1 cellular context compared by ENCODE assay signal in genomic region chr11:124069429-124070401, GRCh38.
TF ChIP-seq lines count a peak whose summit lies in the region.

No MANE protein-coding gene starts in this region.

TF ChIP-seq in GM23338, 12 proteins besides CTCF, POLR2A, EP300 and RAD21 (continued from another document):
- no peak for TF ChIP-seq ZNF331 (CRISPR knock-in tag; IDR thresholded peaks at IDR 0.05; ENCODE audit: low read depth)
- TF ChIP-seq STAT1 (IDR thresholded peaks at IDR 0.05; ENCODE audit: unreplicated experiment): no peak
- no peak for TF ChIP-seq ZNF114 (CRISPR knock-in tag; IDR thresholded peaks at IDR 0.05)
- no peak for TF ChIP-seq JUNB (IDR thresholded peaks at IDR 0.05; ENCODE audit: unreplicated experiment)
- no peak for TF ChIP-seq EZH2 (IDR thresholded peaks at IDR 0.05; ENCODE audit: low read depth, unreplicated experiment)
- no peak for TF ChIP-seq CREB1 (CRISPR knock-in tag; IDR thresholded peaks at IDR 0.05; ENCODE audit: low read depth)
- no peak for TF ChIP-seq ETS1 (IDR thresholded peaks at IDR 0.05)
- TF ChIP-seq, protein P1, sequence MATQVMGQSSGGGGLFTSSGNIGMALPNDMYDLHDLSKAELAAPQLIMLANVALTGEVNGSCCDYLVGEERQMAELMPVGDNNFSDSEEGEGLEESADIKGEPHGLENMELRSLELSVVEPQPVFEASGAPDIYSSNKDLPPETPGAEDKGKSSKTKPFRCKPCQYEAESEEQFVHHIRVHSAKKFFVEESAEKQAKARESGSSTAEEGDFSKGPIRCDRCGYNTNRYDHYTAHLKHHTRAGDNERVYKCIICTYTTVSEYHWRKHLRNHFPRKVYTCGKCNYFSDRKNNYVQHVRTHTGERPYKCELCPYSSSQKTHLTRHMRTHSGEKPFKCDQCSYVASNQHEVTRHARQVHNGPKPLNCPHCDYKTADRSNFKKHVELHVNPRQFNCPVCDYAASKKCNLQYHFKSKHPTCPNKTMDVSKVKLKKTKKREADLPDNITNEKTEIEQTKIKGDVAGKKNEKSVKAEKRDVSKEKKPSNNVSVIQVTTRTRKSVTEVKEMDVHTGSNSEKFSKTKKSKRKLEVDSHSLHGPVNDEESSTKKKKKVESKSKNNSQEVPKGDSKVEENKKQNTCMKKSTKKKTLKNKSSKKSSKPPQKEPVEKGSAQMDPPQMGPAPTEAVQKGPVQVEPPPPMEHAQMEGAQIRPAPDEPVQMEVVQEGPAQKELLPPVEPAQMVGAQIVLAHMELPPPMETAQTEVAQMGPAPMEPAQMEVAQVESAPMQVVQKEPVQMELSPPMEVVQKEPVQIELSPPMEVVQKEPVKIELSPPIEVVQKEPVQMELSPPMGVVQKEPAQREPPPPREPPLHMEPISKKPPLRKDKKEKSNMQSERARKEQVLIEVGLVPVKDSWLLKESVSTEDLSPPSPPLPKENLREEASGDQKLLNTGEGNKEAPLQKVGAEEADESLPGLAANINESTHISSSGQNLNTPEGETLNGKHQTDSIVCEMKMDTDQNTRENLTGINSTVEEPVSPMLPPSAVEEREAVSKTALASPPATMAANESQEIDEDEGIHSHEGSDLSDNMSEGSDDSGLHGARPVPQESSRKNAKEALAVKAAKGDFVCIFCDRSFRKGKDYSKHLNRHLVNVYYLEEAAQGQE (IDR thresholded peaks at IDR 0.05; ENCODE audit: unreplicated experiment): no peak
TF ChIP-seq in GM23338: peak in this region for 0.
